ENCODE assay signal across 17 cellular contexts in genomic region chrX:102580891-102581290, GRCh38.
"Had no signal": no experiment of that assay in that cellular context is flagged by ENCODE, and none has a peak within 500 bp of the region (broad histone marks: within the 10 kb centered on the region; RNA-seq: fewer than 3 reads in every experiment).

No MANE protein-coding gene starts in this region.

- H3K4me3 ChIP-seq: dorsolateral prefrontal cortex, gastrocnemius medialis, hepatocyte, lung, mucosa of descending colon, neural progenitor cell, right lobe of liver, thyroid gland had no signal

- DNase-seq: dorsolateral prefrontal cortex; effector CD4-positive, alpha-beta T cell; gastrocnemius medialis; head of caudate nucleus; kidney; mucosa of descending colon; naive B cell; right lobe of liver; small intestine; stimulated activated CD4-positive, alpha-beta T cell treated with anti-CD3 and anti-CD28 coated beads, Interleukin-15, amount 100 ng/mL, for 24 hours; stimulated activated CD4-positive, alpha-beta T cell treated with anti-CD3 and anti-CD28 coated beads, Interleukin-2, amount 100 ng/mL, for 48 hours; stimulated activated naive B cell treated with anti-CD40 and anti-IgM and Interleukin-4, amounts not matched to agents 10 μg/mL and 1 μg/mL and 100 μg/mL, for 72 hours; thyroid gland had no signal

- ATAC-seq: gastrocnemius medialis; left lobe of liver; mucosa of descending colon; right lobe of liver; stimulated activated naive B cell treated with anti-CD40 and anti-IgM and Interleukin-4, amounts not matched to agents 10 μg/mL and 1 μg/mL and 100 μg/mL, for 72 hours had no signal
